In the genomic region with DNA sequence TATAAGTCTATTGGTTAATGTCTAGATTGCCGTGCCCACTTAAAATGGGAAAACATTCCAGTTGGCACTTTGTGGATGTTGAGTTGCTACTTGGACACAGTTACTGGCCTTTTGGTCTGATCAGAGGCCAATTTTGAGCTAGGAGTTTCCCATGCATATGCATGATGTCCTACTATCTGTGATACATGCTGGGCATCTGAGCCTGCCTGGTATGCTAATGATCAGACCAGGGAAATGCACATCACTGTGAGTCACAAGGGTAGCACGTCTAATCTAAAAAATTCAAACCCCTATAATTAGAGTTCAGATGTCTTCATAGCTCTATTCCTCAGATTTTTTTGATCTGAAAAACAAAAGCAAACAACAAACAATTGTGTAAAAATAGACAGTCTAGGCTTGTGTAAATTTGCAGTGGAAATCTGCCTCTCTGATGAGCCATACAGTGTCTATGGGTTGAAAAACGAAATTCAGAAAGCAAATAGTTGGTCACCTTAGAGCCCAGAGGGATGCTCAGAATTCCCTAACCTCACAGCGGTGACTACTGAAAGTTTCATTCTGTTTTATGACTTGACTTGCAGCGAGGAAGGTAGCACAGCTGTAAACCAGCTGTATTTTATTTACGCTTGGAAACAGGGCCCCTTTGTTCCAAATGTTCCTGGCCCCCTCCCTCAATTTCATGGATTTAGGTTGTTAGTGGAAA, we compare ENCODE assay signal across 10 cellular contexts. TPM values are rescaled to one million over a fixed set of nuclear protein-coding genes. Genes with fewer than 3 reads are reported as not detected.
DNase-seq lines count a peak whose midpoint lies in the region; ATAC-seq and TF ChIP-seq lines count a peak whose summit lies in the region.
"Had no signal": no experiment of that assay in that cellular context is flagged by ENCODE, and none has a peak within 500 bp of the region (broad histone marks: within the 10 kb centered on the region; RNA-seq: fewer than 3 reads in every experiment).

No MANE protein-coding gene starts in this region.

- H3K4me3 ChIP-seq in dorsolateral prefrontal cortex, result peak overlapping the region in 7 of 59 donors; percentile 0 to 28 (median 14)
- H3K4me3 ChIP-seq in liver (ENCODE audit: low read depth in 1 of 3, low read length in 3 of 3), result no peak overlapping the region
- H3K4me3 ChIP-seq in aorta (ENCODE audit: low read length in 2 of 2), result no peak overlapping the region
- H3K4me3 ChIP-seq: ovary had no signal

- TF ChIP-seq RAD21 in liver (IDR thresholded peaks at IDR 0.05), result no peak

- peak; percentile 29 for ATAC-seq in aorta (ENCODE audit: low FRiP score)

- peak; percentile 66 for DNase-seq in NCI-H226
- peak in 1 of 10 donors; percentile 38 for DNase-seq in dorsolateral prefrontal cortex
- no peak for DNase-seq in aorta
- DNase-seq in GM19240 (ENCODE audit: insufficient read length, low spot score), result no peak
- DNase-seq in activated gamma-delta T cell treated with Interleukin-2 at 50 U/mL for 16 hours, result no peak
- DNase-seq in NCI-H2171 treated with DMSO at 0.1 percent for 48 hours (lab: John Stamatoyannopoulos, UW), result no peak
- DNase-seq: activated naive CD8-positive, alpha-beta T cell treated with anti-CD3 and anti-CD28 coated beads, Interleukin-2, amount 10 ng/mL, durations not matched to agents 7 days and 5 days had no signal

- H3K36me3 ChIP-seq in liver (ENCODE audit: control insufficient read depth in 4 of 4, insufficient read depth in 3 of 4, low read depth in 1 of 4, low read length in 3 of 4) (no peaks in the 10 kb centered on the region), aorta (ENCODE audit: control insufficient read depth in 1 of 2, insufficient read depth in 2 of 2, low read length in 1 of 2) (no peaks in the 10 kb centered on the region)
- H3K36me3 ChIP-seq: ovary had no signal

- H3K9ac ChIP-seq in liver (ENCODE audit: low read depth in 1 of 2, low read length in 2 of 2), result peak overlapping the region in 1 of 2 donors; percentile 58

- intact Hi-C loops in dorsolateral prefrontal cortex (cut with DNase I) (loop anchor here (5.0 to 10.0 kb wide), 7 partner anchors 35 to 245 kb away; a partner anchor contains a TSS), aorta (cut with DNase I) (loop anchor here (1.0 to 5.0 kb wide), 4 partner anchors 35 to 240 kb away; a partner anchor contains a TSS)

- no peak for TF ChIP-seq CTCF in dorsolateral prefrontal cortex (IDR thresholded peaks at IDR 0.05 in 54 of 56, conservative IDR thresholded peaks at IDR 0.05 in 2 of 56; ENCODE audit: low read depth in 1 of 56, partially characterized antibody in 56 of 56)
- no peak for TF ChIP-seq CTCF in liver (IDR thresholded peaks at IDR 0.05; ENCODE audit: low read depth, low read length, missing input control)

- WGBS in liver, result 55% methylated on average over 6 of the region's 6 CpGs
- WGBS in aorta, 2 donors, result 29 to 40% methylated on average over 6 of the region's 6 CpGs

- peaks cover 3 to 59% (median 34%) of the 10 kb centered on the region in 4 donors for H3K4me1 ChIP-seq in liver (ENCODE audit: control insufficient read depth in 4 of 4, insufficient read depth in 4 of 4, low read length in 3 of 4)
- H3K4me1 ChIP-seq in aorta (ENCODE audit: control insufficient read depth in 1 of 2, insufficient read depth in 2 of 2, low read length in 2 of 2), result peaks cover 0 to 8% of the 10 kb centered on the region in 2 donors

- H3K27me3 ChIP-seq in dorsolateral prefrontal cortex (no peaks in the 10 kb centered on the region), liver (ENCODE audit: control insufficient read depth in 4 of 4, insufficient read depth in 4 of 4, low read length in 3 of 4) (no peaks in the 10 kb centered on the region), aorta (ENCODE audit: control insufficient read depth in 1 of 2, insufficient read depth in 2 of 2, low read length in 1 of 2) (no peaks in the 10 kb centered on the region)
- H3K27me3 ChIP-seq: ovary had no signal

- H3K9me3 ChIP-seq in liver (ENCODE audit: control insufficient read depth in 4 of 4, low read length in 3 of 4) (no peaks in the 10 kb centered on the region), aorta (ENCODE audit: control insufficient read depth, low read length) (no peaks in the 10 kb centered on the region)
- H3K9me3 ChIP-seq: ovary had no signal

- H3K27ac ChIP-seq in dorsolateral prefrontal cortex (peak overlapping the region in 33 of 59 donors; percentile 0 to 82 (median 41)), liver (ENCODE audit: low read depth in 1 of 2, low read length in 2 of 2) (peak overlapping the region; percentile 83 to 92), aorta (ENCODE audit: low read depth in 1 of 2, low read length in 2 of 2) (peak overlapping the region; percentile 82 to 95)
- H3K27ac ChIP-seq: ovary had no signal

TF ChIP-seq in liver, 16 proteins besides CTCF, POLR2A, EP300 and RAD21:
- TF ChIP-seq HNF4A (conservative IDR thresholded peaks at IDR 0.05), result no peak
- no peak for TF ChIP-seq FOXA2 (IDR thresholded peaks at IDR 0.05)
- TF ChIP-seq, protein P1, sequence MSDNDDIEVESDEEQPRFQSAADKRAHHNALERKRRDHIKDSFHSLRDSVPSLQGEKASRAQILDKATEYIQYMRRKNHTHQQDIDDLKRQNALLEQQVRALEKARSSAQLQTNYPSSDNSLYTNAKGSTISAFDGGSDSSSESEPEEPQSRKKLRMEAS (IDR thresholded peaks at IDR 0.05), result no peak
- no peak for TF ChIP-seq NR2F2 (IDR thresholded peaks at IDR 0.05)
- TF ChIP-seq, protein P2, sequence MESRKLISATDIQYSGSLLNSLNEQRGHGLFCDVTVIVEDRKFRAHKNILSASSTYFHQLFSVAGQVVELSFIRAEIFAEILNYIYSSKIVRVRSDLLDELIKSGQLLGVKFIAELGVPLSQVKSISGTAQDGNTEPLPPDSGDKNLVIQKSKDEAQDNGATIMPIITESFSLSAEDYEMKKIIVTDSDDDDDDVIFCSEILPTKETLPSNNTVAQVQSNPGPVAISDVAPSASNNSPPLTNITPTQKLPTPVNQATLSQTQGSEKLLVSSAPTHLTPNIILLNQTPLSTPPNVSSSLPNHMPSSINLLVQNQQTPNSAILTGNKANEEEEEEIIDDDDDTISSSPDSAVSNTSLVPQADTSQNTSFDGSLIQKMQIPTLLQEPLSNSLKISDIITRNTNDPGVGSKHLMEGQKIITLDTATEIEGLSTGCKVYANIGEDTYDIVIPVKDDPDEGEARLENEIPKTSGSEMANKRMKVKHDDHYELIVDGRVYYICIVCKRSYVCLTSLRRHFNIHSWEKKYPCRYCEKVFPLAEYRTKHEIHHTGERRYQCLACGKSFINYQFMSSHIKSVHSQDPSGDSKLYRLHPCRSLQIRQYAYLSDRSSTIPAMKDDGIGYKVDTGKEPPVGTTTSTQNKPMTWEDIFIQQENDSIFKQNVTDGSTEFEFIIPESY (IDR thresholded peaks at IDR 0.05), result no peak
- TF ChIP-seq, protein P3, sequence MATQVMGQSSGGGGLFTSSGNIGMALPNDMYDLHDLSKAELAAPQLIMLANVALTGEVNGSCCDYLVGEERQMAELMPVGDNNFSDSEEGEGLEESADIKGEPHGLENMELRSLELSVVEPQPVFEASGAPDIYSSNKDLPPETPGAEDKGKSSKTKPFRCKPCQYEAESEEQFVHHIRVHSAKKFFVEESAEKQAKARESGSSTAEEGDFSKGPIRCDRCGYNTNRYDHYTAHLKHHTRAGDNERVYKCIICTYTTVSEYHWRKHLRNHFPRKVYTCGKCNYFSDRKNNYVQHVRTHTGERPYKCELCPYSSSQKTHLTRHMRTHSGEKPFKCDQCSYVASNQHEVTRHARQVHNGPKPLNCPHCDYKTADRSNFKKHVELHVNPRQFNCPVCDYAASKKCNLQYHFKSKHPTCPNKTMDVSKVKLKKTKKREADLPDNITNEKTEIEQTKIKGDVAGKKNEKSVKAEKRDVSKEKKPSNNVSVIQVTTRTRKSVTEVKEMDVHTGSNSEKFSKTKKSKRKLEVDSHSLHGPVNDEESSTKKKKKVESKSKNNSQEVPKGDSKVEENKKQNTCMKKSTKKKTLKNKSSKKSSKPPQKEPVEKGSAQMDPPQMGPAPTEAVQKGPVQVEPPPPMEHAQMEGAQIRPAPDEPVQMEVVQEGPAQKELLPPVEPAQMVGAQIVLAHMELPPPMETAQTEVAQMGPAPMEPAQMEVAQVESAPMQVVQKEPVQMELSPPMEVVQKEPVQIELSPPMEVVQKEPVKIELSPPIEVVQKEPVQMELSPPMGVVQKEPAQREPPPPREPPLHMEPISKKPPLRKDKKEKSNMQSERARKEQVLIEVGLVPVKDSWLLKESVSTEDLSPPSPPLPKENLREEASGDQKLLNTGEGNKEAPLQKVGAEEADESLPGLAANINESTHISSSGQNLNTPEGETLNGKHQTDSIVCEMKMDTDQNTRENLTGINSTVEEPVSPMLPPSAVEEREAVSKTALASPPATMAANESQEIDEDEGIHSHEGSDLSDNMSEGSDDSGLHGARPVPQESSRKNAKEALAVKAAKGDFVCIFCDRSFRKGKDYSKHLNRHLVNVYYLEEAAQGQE (IDR thresholded peaks at IDR 0.05), result no peak
- no peak for TF ChIP-seq YY1 (IDR thresholded peaks at IDR 0.05)
- no peak for TF ChIP-seq FOXA1 (IDR thresholded peaks at IDR 0.05)
- TF ChIP-seq TAF1 (conservative IDR thresholded peaks at IDR 0.05), result no peak
- TF ChIP-seq, protein P4, sequence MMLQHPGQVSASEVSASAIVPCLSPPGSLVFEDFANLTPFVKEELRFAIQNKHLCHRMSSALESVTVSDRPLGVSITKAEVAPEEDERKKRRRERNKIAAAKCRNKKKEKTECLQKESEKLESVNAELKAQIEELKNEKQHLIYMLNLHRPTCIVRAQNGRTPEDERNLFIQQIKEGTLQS (IDR thresholded peaks at IDR 0.05), result no peak
- no peak for TF ChIP-seq JUND (IDR thresholded peaks at IDR 0.05)
- no peak for TF ChIP-seq SP1 (IDR thresholded peaks at IDR 0.05)
- no peak for TF ChIP-seq HNF4G (IDR thresholded peaks at IDR 0.05)
- no peak for TF ChIP-seq GABPA (IDR thresholded peaks at IDR 0.05 in 1 of 2, conservative IDR thresholded peaks at IDR 0.05 in 1 of 2)
- TF ChIP-seq EGR1 (IDR thresholded peaks at IDR 0.05; ENCODE audit: low read depth in 2 of 2), result no peak
- TF ChIP-seq RXRA (IDR thresholded peaks at IDR 0.05), result no peak

RNA-seq across cellular contexts. Expression of a gene that starts 37.3 kb away (rescaled TPM):
- total RNA-seq in dorsolateral prefrontal cortex (10 to 100 TPM in 118 of 120 experiments, 1 to 10 TPM in 2; 8.5 to 32.5 (median 20.2) TPM), liver (10 to 100 TPM in 1 of 2 donors, 1 to 10 TPM in 1; 4.6 to 47.9 TPM), aorta (100 to 1,000 TPM in 1 of 2 donors, 10 to 100 TPM in 1; 58.1 to 155 TPM)
- polyA plus RNA-seq in liver (1 to 10 TPM; 5.3 to 7.1 TPM), aorta (1 to 10 TPM; 4.5 to 5.6 TPM)
- total RNA-seq: activated naive CD8-positive, alpha-beta T cell treated with anti-CD3 and anti-CD28 coated beads, Interleukin-2, amount 10 ng/mL, durations not matched to agents 7 days and 5 days; OCI-LY7 had no signal
